22 cellular contexts compared by ENCODE assay signal in the genomic region with DNA sequence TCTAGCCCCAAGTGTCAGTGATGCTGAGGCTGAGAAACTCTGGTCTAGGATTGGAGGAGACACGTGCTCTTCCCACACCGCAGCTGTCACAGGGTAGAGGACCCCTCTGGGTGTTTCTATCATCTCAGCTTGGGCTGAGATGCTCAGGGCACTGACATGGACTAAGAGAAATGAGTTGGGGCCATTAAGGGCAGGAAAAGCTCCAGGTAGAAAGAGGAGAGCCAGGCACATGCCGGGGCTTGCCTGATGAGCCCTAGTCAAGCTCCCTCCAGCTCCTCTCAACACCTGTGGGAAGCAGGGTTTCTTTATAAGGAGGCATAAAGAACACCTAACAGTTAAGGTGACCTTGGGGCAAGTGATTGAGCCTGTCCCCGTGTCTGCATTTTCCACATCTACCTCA. TPM values are rescaled to one million over a fixed set of nuclear protein-coding genes. Genes with fewer than 3 reads are reported as not detected.
"Had no signal": no experiment of that assay in that cellular context is flagged by ENCODE, and none has a peak within 500 bp of the region (broad histone marks: within the 10 kb centered on the region; RNA-seq: fewer than 3 reads in every experiment).

No MANE protein-coding gene starts in this region.

- H3K4me3 ChIP-seq: gastrocnemius medialis, heart right ventricle, left lung, prostate gland, skin epidermis, transverse colon had no signal

- H3K4me3 Mint-ChIP-seq: activated B cell treated with CpG ODN at 0.5 μM for 24 hours; activated CD4-positive, alpha-beta T cell treated with anti-CD3 and anti-CD28 coated beads, Interleukin-2, amount 10 ng/mL, durations not matched to agents 24 days and 14 days; activated naive CD8-positive, alpha-beta T cell treated with anti-CD3 and anti-CD28 coated beads for 36 hours; brain; natural killer cell; T-helper 17 cell had no signal

- H3K36me3 ChIP-seq: gastrocnemius medialis, heart right ventricle, left lung, prostate gland, transverse colon had no signal

- H3K27ac ChIP-seq: gastrocnemius medialis, heart right ventricle, left lung, prostate gland, transverse colon had no signal

- H3K9me3 ChIP-seq: gastrocnemius medialis, heart right ventricle, left lung, prostate gland, transverse colon had no signal

- H3K4me1 ChIP-seq: gastrocnemius medialis, left lung had no signal

- H3K4me1 Mint-ChIP-seq: activated B cell treated with CpG ODN at 0.5 μM for 24 hours; activated CD4-positive, alpha-beta T cell treated with anti-CD3 and anti-CD28 coated beads, Interleukin-2, amount 10 ng/mL, durations not matched to agents 24 days and 14 days had no signal

- H3K36me3 Mint-ChIP-seq: activated naive CD8-positive, alpha-beta T cell treated with anti-CD3 and anti-CD28 coated beads for 36 hours; brain; natural killer cell had no signal

- ATAC-seq: gastrocnemius medialis, heart right ventricle, left lung, natural killer cell, right cardiac atrium, T-helper 17 cell had no signal

- H3K9me3 Mint-ChIP-seq: activated B cell treated with CpG ODN at 0.5 μM for 24 hours; activated CD4-positive, alpha-beta T cell treated with anti-CD3 and anti-CD28 coated beads, Interleukin-2, amount 10 ng/mL, durations not matched to agents 24 days and 14 days; activated naive CD8-positive, alpha-beta T cell treated with anti-CD3 and anti-CD28 coated beads for 36 hours; natural killer cell had no signal

- H3K27me3 ChIP-seq: gastrocnemius medialis, transverse colon had no signal

- DNase-seq: activated B cell treated with CpG ODN at 0.5 μM for 24 hours; activated CD4-positive, alpha-beta T cell treated with anti-CD3 and anti-CD28 coated beads, Interleukin-2, amount 10 ng/mL, durations not matched to agents 24 days and 14 days; activated CD8-positive, alpha-beta memory T cell treated with anti-CD3 and anti-CD28 coated beads, Interleukin-2, amount 50 U/mL, for 48 hours; activated naive CD8-positive, alpha-beta T cell treated with anti-CD3 and anti-CD28 coated beads for 36 hours; amygdala; cortex of kidney; effector CD4-positive, alpha-beta T cell; gastrocnemius medialis; heart right ventricle; left lung; natural killer cell; occipital lobe; right cardiac atrium; stimulated activated CD4-positive, alpha-beta T cell treated with anti-CD3 and anti-CD28 coated beads, Interleukin-4, amount 100 ng/mL, for 4 hours; stimulated activated CD8-positive, alpha-beta memory T cell treated with anti-CD3 and anti-CD28 coated beads, Interleukin-4, amount 100 ng/mL, for 48 hours; stimulated activated naive CD4-positive, alpha-beta T cell treated with Interleukin-2 at 50 U/mL for 16 hours; substantia nigra; T-helper 17 cell; transverse colon had no signal

- H3K27ac Mint-ChIP-seq: activated B cell treated with CpG ODN at 0.5 μM for 24 hours; activated CD4-positive, alpha-beta T cell treated with anti-CD3 and anti-CD28 coated beads, Interleukin-2, amount 10 ng/mL, durations not matched to agents 24 days and 14 days; activated naive CD8-positive, alpha-beta T cell treated with anti-CD3 and anti-CD28 coated beads for 36 hours; natural killer cell; T-helper 17 cell had no signal

RNA-seq across cellular contexts. Expression of a gene that starts 17.3 kb away (rescaled TPM):
- total RNA-seq: activated B cell treated with CpG ODN at 0.5 μM for 24 hours; activated naive CD8-positive, alpha-beta T cell treated with anti-CD3 and anti-CD28 coated beads for 36 hours; gastrocnemius medialis; T-helper 17 cell had no signal
